ENCODE assay signal across 21 cellular contexts in genomic region chr5:27748847-27749246, GRCh38.
"Had no signal": no experiment of that assay in that cellular context is flagged by ENCODE, and none has a peak within 500 bp of the region (broad histone marks: within the 10 kb centered on the region; RNA-seq: fewer than 3 reads in every experiment).

No MANE protein-coding gene starts in this region.

- H3K9me3 ChIP-seq: ascending aorta, suprapubic skin, uterus had no signal

- ATAC-seq: activated CD8-positive, alpha-beta memory T cell treated with anti-CD3 and anti-CD28 coated beads, Interleukin-2, amount 10 ng/mL, durations not matched to agents 7 days and 5 days; activated naive CD8-positive, alpha-beta T cell treated with anti-CD3 and anti-CD28 coated beads, Interleukin-2, amount 50 U/mL, for 24 hours; effector memory CD8-positive, alpha-beta T cell had no signal

- H3K27me3 ChIP-seq: ascending aorta, cardiac muscle cell, right atrium auricular region, suprapubic skin, transverse colon, uterus had no signal

- H3K27ac ChIP-seq: ascending aorta, cardiac muscle cell, right atrium auricular region, suprapubic skin, transverse colon, uterus had no signal

- H3K4me3 ChIP-seq: ascending aorta, cardiac muscle cell, lung, right atrium auricular region, suprapubic skin, transverse colon, uterus had no signal

- H3K4me1 ChIP-seq: ascending aorta, right atrium auricular region, suprapubic skin, transverse colon, uterus had no signal

- DNase-seq: activated CD4-positive, alpha-beta memory T cell treated with anti-CD3 and anti-CD28 coated beads, Interleukin-2, amount 10 ng/mL, durations not matched to agents 7 days and 5 days; activated CD4-positive, alpha-beta T cell treated with anti-CD3 and anti-CD28 coated beads for 48 hours; activated CD4-positive, CD25-positive, alpha-beta regulatory T cell; activated CD8-positive, alpha-beta memory T cell treated with anti-CD3 and anti-CD28 coated beads, Interleukin-2, amount 10 ng/mL, durations not matched to agents 7 days and 5 days; activated naive CD4-positive, alpha-beta T cell treated with anti-CD3 and anti-CD28 coated beads, Interleukin-2, amount 10 ng/mL, durations not matched to agents 7 days and 5 days; activated naive CD8-positive, alpha-beta T cell treated with anti-CD3 and anti-CD28 coated beads, Interleukin-2, amount 50 U/mL, for 24 hours; activated T-cell treated with anti-CD3 and anti-CD28 coated beads, Interleukin-2, amount 50 U/mL, for 1 hour; effector memory CD8-positive, alpha-beta T cell; foreskin melanocyte; glutamatergic neuron; hippocampal formation; islet precursor cell; T-helper 1 cell; T-helper 9 cell; transverse colon; uterus had no signal

- H3K36me3 ChIP-seq: ascending aorta, cardiac muscle cell, right atrium auricular region, suprapubic skin, transverse colon, uterus had no signal
